Comparison of ENCODE assay signal across 7 cellular contexts in genomic region chr17:78971764-78972506, GRCh38. TPM values are rescaled to one million over a fixed set of nuclear protein-coding genes. Genes with fewer than 3 reads are reported as not detected.
DNase-seq lines count a peak whose midpoint lies in the region; ATAC-seq and TF ChIP-seq lines count a peak whose summit lies in the region.

No MANE protein-coding gene starts in this region.

- H3K4me3 ChIP-seq in GM23248 (no peak overlapping the region), SK-N-SH (ENCODE audit: low read depth in 2 of 2, low read length in 1 of 2) (no peak overlapping the region), gastroesophageal sphincter (no peak overlapping the region), subcutaneous abdominal adipose tissue (ENCODE audit: low read depth in 1 of 5, low read length in 5 of 5) (no peak overlapping the region)

- H3K9me2 ChIP-seq in GM23248 (ENCODE audit: insufficient read depth) = no peaks in the 10 kb centered on the region
- no peaks in the 10 kb centered on the region for H3K9me2 ChIP-seq in SK-N-SH

- TF ChIP-seq CTCF in SK-N-SH (IDR thresholded peaks at IDR 0.05) (no peak), gastroesophageal sphincter (IDR thresholded peaks at IDR 0.05) (no peak)

- H3K27ac ChIP-seq in GM23248 (no peak overlapping the region), SK-N-SH (ENCODE audit: low read depth in 2 of 2, low read length in 1 of 2) (peak overlapping the region; percentile 9 to 65; a peak in 3 of 4 replicates), gastroesophageal sphincter (peak overlapping the region in 3 of 4 donors; percentile 38 to 79 (median 43)), subcutaneous abdominal adipose tissue (ENCODE audit: low read depth, low read length) (peak overlapping the region; percentile 7)

- 72 to 75% methylated on average over 21 to 22 of the region's 22 CpGs for WGBS in GM23248 (ENCODE audit: low coverage in 1 of 2, low lambda C conversion rate in 2 of 2, missing lambda C conversion rate in 2 of 2), 2 experiments
- 72% methylated on average over 16 of the region's 22 CpGs for WGBS in SK-N-SH (ENCODE audit: low lambda C conversion rate)
- 77 to 80% methylated on average over 4 to 5 of the region's 22 CpGs for WGBS in gastroesophageal sphincter (ENCODE audit: low coverage in 1 of 2), 2 donors

- CTCF ChIA-PET in SK-N-SH (lab: Yijun Ruan, JAX) = interaction anchor here (0.5 to 26.0 kb wide), 64 partner anchors 10 to 489 kb away, joined by 3 to 458 read pairs (median 6); partner anchors contain the start of genes CEP295NL, LGALS3BP and USP36

- no peaks in the 10 kb centered on the region for H3K36me3 ChIP-seq in GM23248 (ENCODE audit: low read depth)
- peaks cover 14 to 54% of the 10 kb centered on the region in 2 experiments for H3K36me3 ChIP-seq in SK-N-SH (replicated peaks in 1 of 2; ENCODE audit: control insufficient read depth in 1 of 2, insufficient read depth in 2 of 2, low read length in 1 of 2)
- peaks cover 0 to 52% of the 10 kb centered on the region in 2 donors for H3K36me3 ChIP-seq in gastroesophageal sphincter
- peaks cover 0 to 48% (median 26%) of the 10 kb centered on the region in 5 donors for H3K36me3 ChIP-seq in subcutaneous abdominal adipose tissue (ENCODE audit: control insufficient read depth in 5 of 5, insufficient read depth in 5 of 5, low read length in 5 of 5)

- H3K79me2 ChIP-seq in GM23248 (ENCODE audit: insufficient read depth) (no peaks in the 10 kb centered on the region), SK-N-SH (ENCODE audit: insufficient read depth) (0 out of 2 replicates have a peak, but pooled peaks cover 1% of the 10 kb centered on the region)

- in situ Hi-C loops in GM23248 (cut with MboI) = loop anchor here (10.0 kb wide), 1 partner anchor 107 kb away; no protein-coding TSS in a partner anchor

- POLR2A ChIA-PET in SK-N-SH (lab: Yijun Ruan, JAX) = interaction anchor here (0.9 to 2.3 kb wide), 4 partner anchors 38 to 106 kb away, joined by 3 to 15 read pairs (median 9); no protein-coding TSS in a partner anchor

- H3K27me3 ChIP-seq in GM23248 (replicated peaks; ENCODE audit: insufficient read depth) (no peaks in the 10 kb centered on the region), SK-N-SH (ENCODE audit: insufficient read depth) (no peaks in the 10 kb centered on the region), gastroesophageal sphincter (no peaks in the 10 kb centered on the region), subcutaneous abdominal adipose tissue (ENCODE audit: control insufficient read depth in 5 of 5, insufficient read depth in 4 of 5, low read length in 5 of 5) (no peaks in the 10 kb centered on the region)

- H3K9ac ChIP-seq in GM23248 (peak overlapping the region; percentile 30; the same call in 1 of the 2 replicates), SK-N-SH (no peak overlapping the region; the same call in 1 of the 2 replicates), subcutaneous abdominal adipose tissue (ENCODE audit: low read length in 5 of 5) (peak overlapping the region in 2 of 5 donors; percentile 21)

- no peak overlapping the region for H3K4me2 ChIP-seq in GM23248 (ENCODE audit: unreplicated experiment)
- peak overlapping the region; percentile 16; the same call in 1 of the 2 replicates for H3K4me2 ChIP-seq in SK-N-SH

- H3F3A ChIP-seq in GM23248 (ENCODE audit: insufficient read depth) (0 out of 2 replicates have a peak, but pooled peaks cover 8% of the 10 kb centered on the region), SK-N-SH (replicated peaks; ENCODE audit: insufficient read depth) (peaks cover 6% of the 10 kb centered on the region)

- ATAC-seq in gastroesophageal sphincter (no peak), GM18861 (IDR thresholded peaks at IDR 0.05; ENCODE audit: unreplicated experiment) (no peak)

- TF ChIP-seq EP300 in SK-N-SH (IDR thresholded peaks at IDR 0.05; ENCODE audit: borderline replicate concordance in 1 of 2, low read depth in 1 of 2, low read length in 1 of 2) (no peak), gastroesophageal sphincter (IDR thresholded peaks at IDR 0.05) (no peak)

- no peaks in the 10 kb centered on the region for H3K9me3 ChIP-seq in GM23248 (ENCODE audit: low read depth)
- H3K9me3 ChIP-seq in SK-N-SH = no peaks in the 10 kb centered on the region
- no peaks in the 10 kb centered on the region for H3K9me3 ChIP-seq in gastroesophageal sphincter
- no peaks in the 10 kb centered on the region for H3K9me3 ChIP-seq in subcutaneous abdominal adipose tissue (ENCODE audit: control insufficient read depth in 5 of 5, low read length in 5 of 5)

- TF ChIP-seq POLR2A in gastroesophageal sphincter (IDR thresholded peaks at IDR 0.05) = no peak

- no peak for TF ChIP-seq RAD21 in SK-N-SH (IDR thresholded peaks at IDR 0.05; ENCODE audit: low read length)

- H4K20me1 ChIP-seq in GM23248 (ENCODE audit: insufficient read depth) (no peaks in the 10 kb centered on the region), SK-N-SH (ENCODE audit: insufficient read depth) (no peaks in the 10 kb centered on the region; the same call in 1 of the 2 replicates)

- H3K4me1 ChIP-seq in GM23248 (ENCODE audit: insufficient read depth) (peaks cover 10% of the 10 kb centered on the region; the same call in 1 of the 2 replicates), SK-N-SH (ENCODE audit: control insufficient read depth in 1 of 2, insufficient read depth in 2 of 2, low read depth in 1 of 2, low read length in 1 of 2) (peaks cover 0 to 38% of the 10 kb centered on the region in 2 experiments; a peak in 1 of 4 replicates), gastroesophageal sphincter (peaks cover 0 to 61% (median 29%) of the 10 kb centered on the region in 3 donors), subcutaneous abdominal adipose tissue (ENCODE audit: control insufficient read depth in 5 of 5, insufficient read depth in 5 of 5, low read length in 5 of 5) (peaks cover 0 to 57% (median 46%) of the 10 kb centered on the region in 5 donors)

- H2AFZ ChIP-seq in GM23248 (peak overlapping the region; percentile 65), SK-N-SH (ENCODE audit: low read depth) (no peak overlapping the region)

- DNase-seq in GM23248 = no peak
- DNase-seq in SK-N-SH = peak; percentile 27
- DNase-seq in UCSD-AML1 (lab: John Stamatoyannopoulos, UW; ENCODE audit: unreplicated experiment) = no peak
- no peak for DNase-seq in SIG-M5 treated with dmso at 0.1 percent for 504 hours (lab: John Stamatoyannopoulos, UW; ENCODE audit: unreplicated experiment)

TF ChIP-seq in SK-N-SH, 30 proteins besides CTCF, POLR2A, EP300 and RAD21:
- TF ChIP-seq JUND (IDR thresholded peaks at IDR 0.05) (no peak), RFX5 (IDR thresholded peaks at IDR 0.05; ENCODE audit: low read length) (no peak)

RNA-seq across cellular contexts. Expression of gene LGALS3BP, which starts 7.8 kb away (rescaled TPM):
- total RNA-seq in GM23248 (2014; rRNA removed; shearing (Covaris generic)) = 8.3 and 8.8 TPM in 2 replicates
- polyA plus RNA-seq in GM23248 (2016; fragmentation: Nextera tagmentation; extraction: Ambion mirVana) (8.6 and 12.6 TPM in 2 replicates), SK-N-SH (2012; rRNA removed) (272 and 579 TPM in 2 replicates)
- 169 and 266 TPM in 2 replicates for polyA plus RNA-seq in SK-N-SH (2012; cell fraction: cytosol; rRNA removed)
- 757 and 838 TPM in 2 replicates for polyA plus RNA-seq in SK-N-SH (2012; cell fraction: nucleus; rRNA removed)
- total RNA-seq in gastroesophageal sphincter = 100 to 1,000 TPM; 101 to 260 (median 166) TPM

RNA-seq across cellular contexts. Expression of gene CANT1, which starts 37.6 kb away (rescaled TPM):
- 52.0 and 52.4 TPM in 2 replicates for total RNA-seq in GM23248 (2014; rRNA removed; shearing (Covaris generic))
- polyA plus RNA-seq in GM23248 (2016; fragmentation: Nextera tagmentation; extraction: Ambion mirVana) = 44.8 and 46.2 TPM in 2 replicates
- polyA plus RNA-seq in SK-N-SH (2012; rRNA removed) = 83.8 and 87.4 TPM in 2 replicates
- polyA plus RNA-seq in SK-N-SH (2012; cell fraction: cytosol; rRNA removed) = 47.2 and 67.5 TPM in 2 replicates
- 55.9 and 68.2 TPM in 2 replicates for polyA plus RNA-seq in SK-N-SH (2012; cell fraction: nucleus; rRNA removed)
- 10 to 100 TPM; 11.2 to 30.1 (median 21.6) TPM for total RNA-seq in gastroesophageal sphincter

RNA-seq across cellular contexts. Expression of gene TIMP2, which starts 46.7 kb away (rescaled TPM):
- total RNA-seq in GM23248 (2014; rRNA removed; shearing (Covaris generic)) = 587 and 620 TPM in 2 replicates
- polyA plus RNA-seq in GM23248 (2016; fragmentation: Nextera tagmentation; extraction: Ambion mirVana) (102 and 103 TPM in 2 replicates), SK-N-SH (2012; rRNA removed) (256 and 441 TPM in 2 replicates)
- polyA plus RNA-seq in SK-N-SH (2012; cell fraction: cytosol; rRNA removed) = 528 and 616 TPM in 2 replicates
- 334 and 427 TPM in 2 replicates for polyA plus RNA-seq in SK-N-SH (2012; cell fraction: nucleus; rRNA removed)
- total RNA-seq in gastroesophageal sphincter = 100 to 1,000 TPM; 172 to 315 (median 211) TPM

RNA-seq across cellular contexts. Expression of gene C1QTNF1, which starts 52.0 kb away (rescaled TPM):
- total RNA-seq in GM23248 (2014; rRNA removed; shearing (Covaris generic)) = 12.2 and 14.4 TPM in 2 replicates
- 5.7 and 6.1 TPM in 2 replicates for polyA plus RNA-seq in GM23248 (2016; fragmentation: Nextera tagmentation; extraction: Ambion mirVana)
- polyA plus RNA-seq in SK-N-SH (2012; rRNA removed) = 11.6 and 14.3 TPM in 2 replicates
- polyA plus RNA-seq in SK-N-SH (2012; cell fraction: cytosol; rRNA removed) = 5.3 and 10.0 TPM in 2 replicates
- polyA plus RNA-seq in SK-N-SH (2012; cell fraction: nucleus; rRNA removed) = 9.1 and 10.1 TPM in 2 replicates
- 10 to 100 TPM; 50.8 to 76.5 (median 72.3) TPM for total RNA-seq in gastroesophageal sphincter

Comparison
In these comparisons a context has a peak if more than half of its experiments do, and no peak if none do; other contexts are left out.
1. RNA of gene LGALS3BP, which starts 7.8 kb away (total RNA-seq): 101 to 260 TPM in gastroesophageal sphincter; 8.3 to 8.8 TPM in GM23248; every median in the first group is over 10 times any median in the second.